ENCODE assay signal across 12 cellular contexts in the genomic region with DNA sequence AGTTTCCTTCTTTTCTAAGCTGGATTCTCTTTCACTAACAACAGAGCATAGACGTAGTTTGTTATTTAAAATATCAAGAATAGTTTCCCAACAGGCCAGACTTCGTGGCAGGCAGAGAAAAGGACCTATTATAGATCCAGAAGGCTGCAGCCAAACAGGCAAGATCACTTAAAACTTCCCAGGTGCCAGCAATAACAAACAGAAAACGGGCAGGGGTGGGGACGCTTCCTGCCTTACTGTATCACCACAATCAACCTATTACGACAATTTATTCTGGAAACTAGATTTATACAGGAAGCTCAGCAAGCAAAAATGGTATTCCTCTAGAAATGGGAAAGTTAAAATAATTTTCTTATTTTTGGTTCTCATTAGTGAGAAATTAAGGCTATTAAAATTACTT. TPM values are rescaled to one million over a fixed set of nuclear protein-coding genes. Genes with fewer than 3 reads are reported as not detected.
DNase-seq lines count a peak whose midpoint lies in the region; ATAC-seq and TF ChIP-seq lines count a peak whose summit lies in the region.
"Had no signal": no experiment of that assay in that cellular context is flagged by ENCODE, and none has a peak within 500 bp of the region (broad histone marks: within the 10 kb centered on the region; RNA-seq: fewer than 3 reads in every experiment).

No MANE protein-coding gene starts in this region.

- H3K79me2 ChIP-seq in MM.1S (ENCODE audit: low read length): no peaks in the 10 kb centered on the region

- no peak overlapping the region for H3K9ac ChIP-seq in MM.1S (ENCODE audit: low read length)

- H3K4me1 Mint-ChIP-seq in endothelial cell (ENCODE audit: unreplicated experiment): peaks cover 28% of the 10 kb centered on the region
- peaks cover 33% of the 10 kb centered on the region for H3K4me1 Mint-ChIP-seq in nephron progenitor cell

- ATAC-seq in GM21381 (IDR thresholded peaks at IDR 0.05; ENCODE audit: unreplicated experiment): no peak
- ATAC-seq: effector memory CD8-positive, alpha-beta T cell had no signal

- peak overlapping the region; percentile 80 for H3K27ac Mint-ChIP-seq in endothelial cell (ENCODE audit: unreplicated experiment)
- H3K27ac Mint-ChIP-seq in nephron progenitor cell: peak overlapping the region; percentile 59
- H3K27ac Mint-ChIP-seq: activated CD4-positive, alpha-beta memory T cell treated with anti-CD3 and anti-CD28 coated beads, Interleukin-2, amount 10 ng/mL, durations not matched to agents 7 days and 5 days; activated naive CD8-positive, alpha-beta T cell treated with anti-CD3 and anti-CD28 coated beads for 36 hours; effector memory CD8-positive, alpha-beta T cell; stimulated activated naive CD8-positive, alpha-beta T cell treated with anti-CD3 and anti-CD28 coated beads, Interleukin-15, Interleukin-2, amounts not matched to agents 100 ng/mL and 50 ng/mL, for 24 hours had no signal

- H3K9me2 ChIP-seq in MM.1S (replicated peaks; ENCODE audit: insufficient read depth, low read length): no peaks in the 10 kb centered on the region

- no peaks in the 10 kb centered on the region for H3K27me3 ChIP-seq in MM.1S (replicated peaks; ENCODE audit: insufficient read depth, low read length)

- H3K36me3 Mint-ChIP-seq in endothelial cell (ENCODE audit: low read depth, unreplicated experiment) (no peaks in the 10 kb centered on the region), nephron progenitor cell (ENCODE audit: low read depth) (peaks cover 9% of the 10 kb centered on the region)

- no peak overlapping the region for H3K4me3 ChIP-seq in MM.1S (ENCODE audit: low read length)

- no peaks in the 10 kb centered on the region for H3K4me1 ChIP-seq in MM.1S (ENCODE audit: low read length)

- H3K9me3 Mint-ChIP-seq in endothelial cell (ENCODE audit: unreplicated experiment) (no peaks in the 10 kb centered on the region), nephron progenitor cell (no peaks in the 10 kb centered on the region)
- H3K9me3 Mint-ChIP-seq: activated CD4-positive, alpha-beta memory T cell treated with anti-CD3 and anti-CD28 coated beads, Interleukin-2, amount 10 ng/mL, durations not matched to agents 7 days and 5 days; activated naive CD8-positive, alpha-beta T cell treated with anti-CD3 and anti-CD28 coated beads for 36 hours; effector memory CD8-positive, alpha-beta T cell; stimulated activated naive CD8-positive, alpha-beta T cell treated with anti-CD3 and anti-CD28 coated beads, Interleukin-15, Interleukin-2, amounts not matched to agents 100 ng/mL and 50 ng/mL, for 24 hours had no signal

- no peaks in the 10 kb centered on the region for H3F3A ChIP-seq in MM.1S (ENCODE audit: insufficient read depth, low read length)

- peaks cover 8% of the 10 kb centered on the region for H3K27me3 Mint-ChIP-seq in endothelial cell (ENCODE audit: unreplicated experiment)
- H3K27me3 Mint-ChIP-seq in nephron progenitor cell (ENCODE audit: low read depth, poor library complexity): peaks cover 6% of the 10 kb centered on the region
- H3K27me3 Mint-ChIP-seq: activated naive CD8-positive, alpha-beta T cell treated with anti-CD3 and anti-CD28 coated beads for 36 hours; stimulated activated naive CD8-positive, alpha-beta T cell treated with anti-CD3 and anti-CD28 coated beads, Interleukin-15, Interleukin-2, amounts not matched to agents 100 ng/mL and 50 ng/mL, for 24 hours had no signal

- DNase-seq in DMS 273 treated with DMSO at 0.1 percent for 48 hours (lab: John Stamatoyannopoulos, UW) (peak; percentile 23), NCI-H748 (lab: John Stamatoyannopoulos, UW; ENCODE audit: unreplicated experiment) (peak; percentile 26), endothelial cell (ENCODE audit: low spot score) (no peak), nephron progenitor cell (no peak), SK-N-DZ (ENCODE audit: low spot score) (no peak), MM.1S (no peak), activated gamma-delta T cell treated with Interleukin-2 at 50 U/mL for 16 hours (no peak)
- DNase-seq: activated CD4-positive, alpha-beta memory T cell treated with anti-CD3 and anti-CD28 coated beads, Interleukin-2, amount 10 ng/mL, durations not matched to agents 7 days and 5 days; activated naive CD8-positive, alpha-beta T cell treated with anti-CD3 and anti-CD28 coated beads for 36 hours; effector memory CD8-positive, alpha-beta T cell had no signal

- no peaks in the 10 kb centered on the region for H3K9me3 ChIP-seq in MM.1S (replicated peaks; ENCODE audit: insufficient read depth, low read length)

- no peak overlapping the region for H2AFZ ChIP-seq in MM.1S (ENCODE audit: low read length)

- no peak overlapping the region for H3K27ac ChIP-seq in MM.1S (ENCODE audit: low read length)

- H3K4me2 ChIP-seq in MM.1S (ENCODE audit: low read depth, low read length): no peak overlapping the region

- H3K36me3 ChIP-seq in MM.1S (replicated peaks; ENCODE audit: insufficient read depth, low read length): no peaks in the 10 kb centered on the region

- no peaks in the 10 kb centered on the region for H4K20me1 ChIP-seq in MM.1S (ENCODE audit: insufficient read depth, low read length)

- H3K4me3 Mint-ChIP-seq in endothelial cell (ENCODE audit: unreplicated experiment): no peak overlapping the region
- no peak overlapping the region for H3K4me3 Mint-ChIP-seq in nephron progenitor cell
- H3K4me3 Mint-ChIP-seq: activated CD4-positive, alpha-beta memory T cell treated with anti-CD3 and anti-CD28 coated beads, Interleukin-2, amount 10 ng/mL, durations not matched to agents 7 days and 5 days; activated naive CD8-positive, alpha-beta T cell treated with anti-CD3 and anti-CD28 coated beads for 36 hours; effector memory CD8-positive, alpha-beta T cell; stimulated activated naive CD8-positive, alpha-beta T cell treated with anti-CD3 and anti-CD28 coated beads, Interleukin-15, Interleukin-2, amounts not matched to agents 100 ng/mL and 50 ng/mL, for 24 hours had no signal

- TF ChIP-seq CTCF in endothelial cell (IDR thresholded peaks at IDR 0.05; ENCODE audit: unreplicated experiment): no peak
- TF ChIP-seq CTCF in nephron progenitor cell (IDR thresholded peaks at IDR 0.05): no peak
- no peak for TF ChIP-seq CTCF in MM.1S (IDR thresholded peaks at IDR 0.05; ENCODE audit: low read length)

RNA-seq across cellular contexts. Expression of a gene that starts 22.1 kb away (rescaled TPM):
- 13.1 TPM for total RNA-seq in endothelial cell (ENCODE audit: unreplicated experiment)
- polyA plus RNA-seq in SK-N-DZ (2014; cell fraction: cytosol; rRNA removed): 35.3 and 38.5 TPM in 2 replicates
- polyA plus RNA-seq in SK-N-DZ (2014; cell fraction: nucleus; rRNA removed): 22.3 and 22.5 TPM in 2 replicates

RNA-seq across cellular contexts. Expression of a gene that starts 22.2 kb away (rescaled TPM):
- 33.5 TPM for total RNA-seq in endothelial cell (ENCODE audit: unreplicated experiment)
- 22.5 and 26.3 TPM in 2 replicates for polyA plus RNA-seq in SK-N-DZ (2014; cell fraction: cytosol; rRNA removed)
- polyA plus RNA-seq in SK-N-DZ (2014; cell fraction: nucleus; rRNA removed): 27.8 and 31.4 TPM in 2 replicates

Comparison
In these comparisons a context has a peak if more than half of its experiments do, and no peak if none do; other contexts are left out.
1. DNase-seq: peak in DMS 273 treated with DMSO at 0.1 percent for 48 hours (single experiment) and NCI-H748 (single experiment); none in endothelial cell (single experiment), nephron progenitor cell (single experiment), SK-N-DZ (single experiment), MM.1S (single experiment) and activated gamma-delta T cell treated with Interleukin-2 at 50 U/mL for 16 hours (single experiment).